Comparison of ENCODE assay signal across 22 cellular contexts in genomic region chr10:30709229-30709628, GRCh38.
DNase-seq lines count a peak whose midpoint lies in the region; ATAC-seq, FAIRE-seq and TF ChIP-seq lines count a peak whose summit lies in the region.
"Had no signal": no experiment of that assay in that cellular context is flagged by ENCODE, and none has a peak within 500 bp of the region (broad histone marks: within the 10 kb centered on the region; RNA-seq: fewer than 3 reads in every experiment).

No MANE protein-coding gene starts in this region.

- intact Hi-C loops in activated CD8-positive, alpha-beta T cell treated with anti-CD3 and anti-CD28 coated beads for 36 hours (cut with micrococcal nuclease) = no loop called here
- intact Hi-C loops in CD8-positive, alpha-beta T cell (cut with DNase I, micrococcal nuclease) = loop anchor here (5.0 to 10.0 kb wide), 6 partner anchors 174 to 1746 kb away; partner anchors contain the start of genes ARHGAP12 (in 1 of the 2), ZEB1 (in 1 of the 2) and ZNF438 (in 1 of the 2)

- peaks cover 20% of the 10 kb centered on the region for H3K4me1 ChIP-seq in CD8-positive, alpha-beta T cell (ENCODE audit: insufficient read depth, low read length)
- H3K4me1 ChIP-seq: esophagus muscularis mucosa, left ventricle myocardium inferior had no signal

- peak; percentile 37 for TF ChIP-seq CTCF in activated CD8-positive, alpha-beta T cell treated with anti-CD3 and anti-CD28 coated beads for 36 hours (IDR thresholded peaks at IDR 0.05)
- TF ChIP-seq CTCF in bronchial epithelial cell (IDR thresholded peaks at IDR 0.05; ENCODE audit: insufficient read depth, low read length, severe bottlenecking) = peak; percentile 11
- peak; percentile 23 for TF ChIP-seq CTCF in progenitor cell of endocrine pancreas (IDR thresholded peaks at IDR 0.05; ENCODE audit: unreplicated experiment)
- no peak for TF ChIP-seq CTCF in CD8-positive, alpha-beta T cell (IDR thresholded peaks at IDR 0.05)

- no peaks in the 10 kb centered on the region for H3K27me3 Mint-ChIP-seq in activated CD8-positive, alpha-beta T cell treated with anti-CD3 and anti-CD28 coated beads for 36 hours
- H3K27me3 Mint-ChIP-seq in activated CD8-positive, alpha-beta T cell treated with anti-CD3 and anti-CD28 coated beads, Interleukin-2, amount 10 ng/mL, durations not matched to agents 7 days and 5 days (ENCODE audit: low read depth) = peaks cover 4% of the 10 kb centered on the region
- H3K27me3 Mint-ChIP-seq in progenitor cell of endocrine pancreas = peaks cover 13% of the 10 kb centered on the region
- H3K27me3 Mint-ChIP-seq in CD8-positive, alpha-beta T cell (ENCODE audit: low read depth) = no peaks in the 10 kb centered on the region
- H3K27me3 Mint-ChIP-seq: central memory CD8-positive, alpha-beta T cell had no signal

- no peak overlapping the region for H3K4me3 Mint-ChIP-seq in activated CD8-positive, alpha-beta T cell treated with anti-CD3 and anti-CD28 coated beads for 36 hours
- no peak overlapping the region for H3K4me3 Mint-ChIP-seq in activated CD8-positive, alpha-beta T cell treated with anti-CD3 and anti-CD28 coated beads, Interleukin-2, amount 10 ng/mL, durations not matched to agents 7 days and 5 days
- no peak overlapping the region for H3K4me3 Mint-ChIP-seq in progenitor cell of endocrine pancreas (ENCODE audit: low read depth)
- H3K4me3 Mint-ChIP-seq in CD8-positive, alpha-beta T cell = no peak overlapping the region
- H3K4me3 Mint-ChIP-seq: CD14-positive monocyte; central memory CD8-positive, alpha-beta T cell had no signal

- no peak overlapping the region for H3K4me3 ChIP-seq in H7 (ENCODE audit: insufficient read depth, low read depth, low read length)
- no peak overlapping the region for H3K4me3 ChIP-seq in bronchial epithelial cell (ENCODE audit: low read depth, low read length)
- H3K4me3 ChIP-seq in CD8-positive, alpha-beta T cell (ENCODE audit: low read depth, low read length) = no peak overlapping the region
- H3K4me3 ChIP-seq: esophagus muscularis mucosa, left ventricle myocardium inferior, mucosa of descending colon, SK-N-MC had no signal

- peaks cover 13% of the 10 kb centered on the region for H3K36me3 Mint-ChIP-seq in activated CD8-positive, alpha-beta T cell treated with anti-CD3 and anti-CD28 coated beads for 36 hours (ENCODE audit: low read depth)
- H3K36me3 Mint-ChIP-seq in activated CD8-positive, alpha-beta T cell treated with anti-CD3 and anti-CD28 coated beads, Interleukin-2, amount 10 ng/mL, durations not matched to agents 7 days and 5 days (ENCODE audit: low read depth) = peaks cover 18% of the 10 kb centered on the region
- H3K36me3 Mint-ChIP-seq in progenitor cell of endocrine pancreas (ENCODE audit: insufficient read depth) = no peaks in the 10 kb centered on the region
- H3K36me3 Mint-ChIP-seq in CD8-positive, alpha-beta T cell = peaks cover 7% of the 10 kb centered on the region

- CTCF ChIA-PET in activated CD8-positive, alpha-beta T cell treated with anti-CD3 and anti-CD28 coated beads for 36 hours (lab: Charles Lee) = interaction anchor here (0.7 to 2.2 kb wide), 8 partner anchors 8 to 69 kb away, joined by 3 to 15 read pairs (median 5); no protein-coding TSS in a partner anchor
- CTCF ChIA-PET in activated CD8-positive, alpha-beta T cell treated with anti-CD3 and anti-CD28 coated beads, Interleukin-2, amount 10 ng/mL, durations not matched to agents 7 days and 5 days (lab: Charles Lee) = interaction anchor here (0.8 to 2.5 kb wide), 8 partner anchors 9 to 720 kb away, joined by 3 to 19 read pairs (median 4); no protein-coding TSS in a partner anchor
- CTCF ChIA-PET in CD8-positive, alpha-beta T cell (lab: Charles Lee) = interaction anchor here (0.7 to 3.5 kb wide), 8 partner anchors 9 to 66 kb away, joined by 3 to 17 read pairs (median 4); no protein-coding TSS in a partner anchor

- POLR2A ChIA-PET in activated CD8-positive, alpha-beta T cell treated with anti-CD3 and anti-CD28 coated beads for 36 hours (lab: Charles Lee) = interaction anchor here (0.7 kb wide), 1 partner anchor 23 kb away, joined by 3 read pairs; no protein-coding TSS in a partner anchor
- POLR2A ChIA-PET in activated CD8-positive, alpha-beta T cell treated with anti-CD3 and anti-CD28 coated beads, Interleukin-2, amount 10 ng/mL, durations not matched to agents 7 days and 5 days (lab: Charles Lee) = no interaction called here
- POLR2A ChIA-PET in CD8-positive, alpha-beta T cell (lab: Charles Lee) = no interaction called here

- H3K36me3 ChIP-seq in H7 (replicated peaks; ENCODE audit: control insufficient read depth, insufficient read depth, low read length) = no peaks in the 10 kb centered on the region
- H3K36me3 ChIP-seq in bronchial epithelial cell (ENCODE audit: control insufficient read depth, insufficient read depth, low read length) = no peaks in the 10 kb centered on the region
- H3K36me3 ChIP-seq in CD8-positive, alpha-beta T cell (ENCODE audit: insufficient read depth, low read length) = no peaks in the 10 kb centered on the region
- H3K36me3 ChIP-seq: esophagus muscularis mucosa, left ventricle myocardium inferior, neutrophil had no signal

- no peak for FAIRE-seq in bronchial epithelial cell (lab: Jason Lieb, UNC)
- FAIRE-seq: GM19239 had no signal

- no peak for DNase-seq in activated CD8-positive, alpha-beta T cell treated with anti-CD3 and anti-CD28 coated beads for 36 hours
- DNase-seq in activated CD8-positive, alpha-beta T cell treated with anti-CD3 and anti-CD28 coated beads, Interleukin-2, amount 10 ng/mL, durations not matched to agents 7 days and 5 days = no peak
- DNase-seq in H7 = peak; percentile 32
- no peak for DNase-seq in bronchial epithelial cell (ENCODE audit: low read depth)
- no peak for DNase-seq in progenitor cell of endocrine pancreas (ENCODE audit: low spot score, unreplicated experiment)
- DNase-seq in GM19240 (ENCODE audit: insufficient read length, low spot score) = no peak
- DNase-seq in CD8-positive, alpha-beta T cell = no peak
- DNase-seq: activated CD8-positive, alpha-beta memory T cell treated with anti-CD3 and anti-CD28 coated beads, Interleukin-2, amount 50 U/mL, for 48 hours; activated gamma-delta T cell; amygdala; DMS79; left ventricle myocardium inferior; mucosa of descending colon; NCI-H774; stimulated activated CD4-positive, alpha-beta T cell treated with anti-CD3 and anti-CD28 coated beads, Interleukin-12 subunit alpha, Interleukin-12 subunit beta, amount 100 ng/mL, for 4 hours had no signal

- 0 out of 2 replicates have a peak, but pooled peaks cover under 1% of the 10 kb centered on the region for H3K27me3 ChIP-seq in H7 (ENCODE audit: control insufficient read depth, insufficient read depth, low read length)
- H3K27me3 ChIP-seq in bronchial epithelial cell (ENCODE audit: control insufficient read depth, insufficient read depth, low read length) = peaks cover 2% of the 10 kb centered on the region
- no peaks in the 10 kb centered on the region for H3K27me3 ChIP-seq in CD8-positive, alpha-beta T cell (ENCODE audit: insufficient read depth, low read length)
- H3K27me3 ChIP-seq: neutrophil had no signal

- no peak overlapping the region for H3K27ac ChIP-seq in CD8-positive, alpha-beta T cell (ENCODE audit: low read depth, low read length)
- H3K27ac ChIP-seq: esophagus muscularis mucosa, left ventricle myocardium inferior, neutrophil, SK-N-MC had no signal

- ATAC-seq in activated CD8-positive, alpha-beta T cell treated with anti-CD3 and anti-CD28 coated beads for 36 hours = no peak
- ATAC-seq in activated CD8-positive, alpha-beta T cell treated with anti-CD3 and anti-CD28 coated beads, Interleukin-2, amount 10 ng/mL, durations not matched to agents 7 days and 5 days = no peak
- no peak for ATAC-seq in CD8-positive, alpha-beta T cell
- ATAC-seq in GM19467 (IDR thresholded peaks at IDR 0.05; ENCODE audit: unreplicated experiment) = no peak
- ATAC-seq: mucosa of descending colon had no signal

- no peaks in the 10 kb centered on the region for H3K9me3 ChIP-seq in CD8-positive, alpha-beta T cell (ENCODE audit: low read length)
- H3K9me3 ChIP-seq: esophagus muscularis mucosa had no signal

- peaks cover 21% of the 10 kb centered on the region for H3K4me1 Mint-ChIP-seq in activated CD8-positive, alpha-beta T cell treated with anti-CD3 and anti-CD28 coated beads for 36 hours (ENCODE audit: low read depth)
- H3K4me1 Mint-ChIP-seq in activated CD8-positive, alpha-beta T cell treated with anti-CD3 and anti-CD28 coated beads, Interleukin-2, amount 10 ng/mL, durations not matched to agents 7 days and 5 days (ENCODE audit: low read depth) = peaks cover 25% of the 10 kb centered on the region
- no peaks in the 10 kb centered on the region for H3K4me1 Mint-ChIP-seq in progenitor cell of endocrine pancreas (ENCODE audit: low read depth)
- peaks cover 19% of the 10 kb centered on the region for H3K4me1 Mint-ChIP-seq in CD8-positive, alpha-beta T cell (ENCODE audit: low read depth)

- H3K27ac Mint-ChIP-seq in activated CD8-positive, alpha-beta T cell treated with anti-CD3 and anti-CD28 coated beads for 36 hours = no peak overlapping the region
- no peak overlapping the region for H3K27ac Mint-ChIP-seq in activated CD8-positive, alpha-beta T cell treated with anti-CD3 and anti-CD28 coated beads, Interleukin-2, amount 10 ng/mL, durations not matched to agents 7 days and 5 days
- H3K27ac Mint-ChIP-seq in progenitor cell of endocrine pancreas = no peak overlapping the region
- H3K27ac Mint-ChIP-seq in CD8-positive, alpha-beta T cell = no peak overlapping the region
- H3K27ac Mint-ChIP-seq: CD14-positive monocyte had no signal

- peaks cover 13% of the 10 kb centered on the region for H3K9me3 Mint-ChIP-seq in activated CD8-positive, alpha-beta T cell treated with anti-CD3 and anti-CD28 coated beads for 36 hours
- H3K9me3 Mint-ChIP-seq in activated CD8-positive, alpha-beta T cell treated with anti-CD3 and anti-CD28 coated beads, Interleukin-2, amount 10 ng/mL, durations not matched to agents 7 days and 5 days (ENCODE audit: insufficient read depth) = peaks cover 13% of the 10 kb centered on the region
- peaks cover 12% of the 10 kb centered on the region for H3K9me3 Mint-ChIP-seq in progenitor cell of endocrine pancreas (ENCODE audit: low read depth)
- peaks cover 13% of the 10 kb centered on the region for H3K9me3 Mint-ChIP-seq in CD8-positive, alpha-beta T cell
